34 cellular contexts compared by ENCODE assay signal in the genomic region with DNA sequence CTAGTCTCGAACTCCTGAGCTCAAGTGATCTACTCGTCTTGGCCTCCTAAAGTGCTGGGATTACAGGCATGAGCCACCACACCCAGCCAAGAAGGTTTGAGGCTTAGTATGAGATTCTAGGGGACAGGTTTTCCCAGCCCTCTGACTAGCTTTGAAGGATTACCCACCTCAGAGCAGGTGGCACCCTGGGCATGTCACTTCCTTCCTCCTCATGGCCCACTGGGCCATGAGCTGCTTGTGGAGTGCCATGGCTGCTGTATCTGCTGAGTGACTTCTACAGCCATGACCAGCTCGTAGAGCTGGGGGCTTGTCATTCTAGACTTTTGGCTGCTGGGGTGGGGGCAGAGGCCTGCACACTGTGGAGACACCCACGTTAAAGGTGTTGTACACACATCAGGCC.
"Had no signal": no experiment of that assay in that cellular context is flagged by ENCODE, and none has a peak within 500 bp of the region (broad histone marks: within the 10 kb centered on the region; RNA-seq: fewer than 3 reads in every experiment).

No MANE protein-coding gene starts in this region.

- H3K27ac ChIP-seq: adrenal gland, body of pancreas, epithelial cell of prostate, heart left ventricle, WERI-Rb-1 had no signal

- H3K36me3 Mint-ChIP-seq: activated CD8-positive, alpha-beta memory T cell treated with anti-CD3 and anti-CD28 coated beads, Interleukin-2, amount 10 ng/mL, durations not matched to agents 7 days and 5 days had no signal

- DNase-seq: activated CD4-positive, alpha-beta memory T cell treated with anti-CD3 and anti-CD28 coated beads for 36 hours; activated CD4-positive, alpha-beta T cell treated with anti-CD3 and anti-CD28 coated beads for 36 hours; activated CD4-positive, alpha-beta T cell treated with anti-CD3 and anti-CD28 coated beads, Interleukin-2, amount 10 ng/mL, durations not matched to agents 24 days and 14 days; activated CD4-positive, CD25-positive, alpha-beta regulatory T cell; activated CD4-positive, CD25-positive, alpha-beta regulatory T cell treated with anti-CD3 and anti-CD28 coated beads, Interleukin-2, amount 50 U/mL, for 72 hours; activated CD8-positive, alpha-beta memory T cell treated with anti-CD3 and anti-CD28 coated beads, Interleukin-2, amount 10 ng/mL, durations not matched to agents 7 days and 5 days; activated CD8-positive, alpha-beta memory T cell treated with anti-CD3 and anti-CD28 coated beads, Interleukin-2, amount 50 U/mL, for 4 hours; activated CD8-positive, alpha-beta T cell treated with anti-CD3 and anti-CD28 coated beads, Interleukin-2, amount 10 ng/mL, durations not matched to agents 7 days and 5 days; activated effector memory CD4-positive, alpha-beta T cell treated with anti-CD3 and anti-CD28 coated beads, Interleukin-2, amount 50 U/mL, for 16 hours; activated naive CD4-positive, alpha-beta T cell treated with anti-CD3 and anti-CD28 coated beads for 36 hours; activated naive CD8-positive, alpha-beta T cell treated with anti-CD3 and anti-CD28 coated beads for 36 hours; activated naive CD8-positive, alpha-beta T cell treated with anti-CD3 and anti-CD28 coated beads, Interleukin-2, amount 50 U/mL, for 24 hours; activated T-cell treated with anti-CD3 and anti-CD28 coated beads, Interleukin-2, amount 50 U/mL, for 1 hour; activated T-cell treated with anti-CD3 and anti-CD28 coated beads, Interleukin-2, amount 50 U/mL, for 48 hours; adrenal gland; amygdala; body of pancreas; caudate nucleus; cortex of kidney; dermis blood vessel endothelial cell; effector CD4-positive, alpha-beta T cell; effector memory CD8-positive, alpha-beta T cell; foreskin fibroblast; glutamatergic neuron; heart left ventricle; T-helper 1 cell; T-helper 17 cell; T1000; WERI-Rb-1 had no signal

- ATAC-seq: activated CD4-positive, alpha-beta T cell treated with anti-CD3 and anti-CD28 coated beads for 36 hours; activated CD8-positive, alpha-beta memory T cell treated with anti-CD3 and anti-CD28 coated beads, Interleukin-2, amount 10 ng/mL, durations not matched to agents 7 days and 5 days; activated CD8-positive, alpha-beta T cell treated with anti-CD3 and anti-CD28 coated beads, Interleukin-2, amount 10 ng/mL, durations not matched to agents 7 days and 5 days; activated naive CD8-positive, alpha-beta T cell treated with anti-CD3 and anti-CD28 coated beads, Interleukin-2, amount 50 U/mL, for 24 hours; body of pancreas; effector memory CD8-positive, alpha-beta T cell; heart left ventricle; T-helper 17 cell had no signal

- H3K27ac Mint-ChIP-seq: activated CD4-positive, alpha-beta memory T cell treated with anti-CD3 and anti-CD28 coated beads for 36 hours; activated CD4-positive, alpha-beta T cell treated with anti-CD3 and anti-CD28 coated beads for 36 hours; activated CD4-positive, alpha-beta T cell treated with anti-CD3 and anti-CD28 coated beads, Interleukin-2, amount 10 ng/mL, durations not matched to agents 24 days and 14 days; activated CD8-positive, alpha-beta memory T cell treated with anti-CD3 and anti-CD28 coated beads, Interleukin-2, amount 10 ng/mL, durations not matched to agents 7 days and 5 days; activated CD8-positive, alpha-beta T cell treated with anti-CD3 and anti-CD28 coated beads, Interleukin-2, amount 10 ng/mL, durations not matched to agents 7 days and 5 days; activated naive CD4-positive, alpha-beta T cell treated with anti-CD3 and anti-CD28 coated beads for 36 hours; activated naive CD4-positive, alpha-beta T cell treated with anti-CD3 and anti-CD28 coated beads, Interleukin-2, amount 50 U/mL, for 24 hours; activated naive CD8-positive, alpha-beta T cell treated with anti-CD3 and anti-CD28 coated beads for 36 hours; activated naive CD8-positive, alpha-beta T cell treated with anti-CD3 and anti-CD28 coated beads, Interleukin-2, amount 50 U/mL, for 24 hours; activated T-helper 2 cell treated with anti-CD3 and anti-CD28 coated beads, Interferon-gamma antibody, Interleukin-2, Interleukin-4, amounts not matched to agents 10 μg/mL and 5 μg/mL and 100 μg/mL, durations not matched to agents 14 hours and 24 hours and 36 hours; effector memory CD8-positive, alpha-beta T cell; T-helper 17 cell; T-helper 2 cell treated with Interferon-gamma antibody and Interleukin-4, amounts not matched to agents 5 μg/mL and 100 μg/mL, for 36 hours had no signal

- H3K27me3 ChIP-seq: adrenal gland, body of pancreas, heart left ventricle had no signal

- H3K9me3 ChIP-seq: adrenal gland, body of pancreas, heart left ventricle had no signal

- H3K27me3 Mint-ChIP-seq: activated CD4-positive, alpha-beta memory T cell treated with anti-CD3 and anti-CD28 coated beads for 36 hours; activated CD4-positive, alpha-beta T cell treated with anti-CD3 and anti-CD28 coated beads for 36 hours; activated CD4-positive, alpha-beta T cell treated with anti-CD3 and anti-CD28 coated beads, Interleukin-2, amount 10 ng/mL, durations not matched to agents 24 days and 14 days; activated CD8-positive, alpha-beta memory T cell treated with anti-CD3 and anti-CD28 coated beads, Interleukin-2, amount 10 ng/mL, durations not matched to agents 7 days and 5 days; activated naive CD4-positive, alpha-beta T cell treated with anti-CD3 and anti-CD28 coated beads, Interleukin-2, amount 50 U/mL, for 24 hours; activated naive CD8-positive, alpha-beta T cell treated with anti-CD3 and anti-CD28 coated beads for 36 hours; activated naive CD8-positive, alpha-beta T cell treated with anti-CD3 and anti-CD28 coated beads, Interleukin-2, amount 50 U/mL, for 24 hours; effector memory CD8-positive, alpha-beta T cell; T-helper 17 cell had no signal

- H3K9me3 Mint-ChIP-seq: activated CD4-positive, alpha-beta memory T cell treated with anti-CD3 and anti-CD28 coated beads for 36 hours; activated CD4-positive, alpha-beta T cell treated with anti-CD3 and anti-CD28 coated beads, Interleukin-2, amount 10 ng/mL, durations not matched to agents 24 days and 14 days; activated naive CD4-positive, alpha-beta T cell treated with anti-CD3 and anti-CD28 coated beads for 36 hours; activated naive CD4-positive, alpha-beta T cell treated with anti-CD3 and anti-CD28 coated beads, Interleukin-2, amount 50 U/mL, for 24 hours; activated naive CD8-positive, alpha-beta T cell treated with anti-CD3 and anti-CD28 coated beads for 36 hours; activated naive CD8-positive, alpha-beta T cell treated with anti-CD3 and anti-CD28 coated beads, Interleukin-2, amount 50 U/mL, for 24 hours; activated T-helper 1 cell treated with anti-CD3 and anti-CD28 coated beads, Interleukin-12 subunit alpha, Interleukin-12 subunit beta, Interleukin-2, Interleukin-4 antibody, amounts not matched to agents 30 ng/mL and 10 ng/mL and 1 ng/mL, durations not matched to agents 14 hours and 24 hours and 36 hours; activated T-helper 2 cell treated with anti-CD3 and anti-CD28 coated beads, Interferon-gamma antibody, Interleukin-2, Interleukin-4, amounts not matched to agents 10 μg/mL and 5 μg/mL and 100 μg/mL, durations not matched to agents 14 hours and 24 hours and 36 hours; effector memory CD8-positive, alpha-beta T cell; T-helper 2 cell treated with Interferon-gamma antibody and Interleukin-4, amounts not matched to agents 5 μg/mL and 100 μg/mL, for 36 hours had no signal

- H3K4me3 Mint-ChIP-seq: activated CD4-positive, alpha-beta memory T cell treated with anti-CD3 and anti-CD28 coated beads for 36 hours; activated CD4-positive, alpha-beta T cell treated with anti-CD3 and anti-CD28 coated beads for 36 hours; activated CD4-positive, alpha-beta T cell treated with anti-CD3 and anti-CD28 coated beads, Interleukin-2, amount 10 ng/mL, durations not matched to agents 24 days and 14 days; activated CD8-positive, alpha-beta memory T cell treated with anti-CD3 and anti-CD28 coated beads, Interleukin-2, amount 10 ng/mL, durations not matched to agents 7 days and 5 days; activated CD8-positive, alpha-beta T cell treated with anti-CD3 and anti-CD28 coated beads, Interleukin-2, amount 10 ng/mL, durations not matched to agents 7 days and 5 days; activated naive CD4-positive, alpha-beta T cell treated with anti-CD3 and anti-CD28 coated beads for 36 hours; activated naive CD4-positive, alpha-beta T cell treated with anti-CD3 and anti-CD28 coated beads, Interleukin-2, amount 50 U/mL, for 24 hours; activated naive CD8-positive, alpha-beta T cell treated with anti-CD3 and anti-CD28 coated beads for 36 hours; activated naive CD8-positive, alpha-beta T cell treated with anti-CD3 and anti-CD28 coated beads, Interleukin-2, amount 50 U/mL, for 24 hours; activated T-helper 1 cell treated with anti-CD3 and anti-CD28 coated beads, Interleukin-12 subunit alpha, Interleukin-12 subunit beta, Interleukin-2, Interleukin-4 antibody, amounts not matched to agents 30 ng/mL and 10 ng/mL and 1 ng/mL, durations not matched to agents 14 hours and 24 hours and 36 hours; effector memory CD8-positive, alpha-beta T cell; T-helper 2 cell treated with Interferon-gamma antibody and Interleukin-4, amounts not matched to agents 5 μg/mL and 100 μg/mL, for 36 hours had no signal

- H3K4me3 ChIP-seq: adrenal gland, body of pancreas, heart left ventricle had no signal
